12 cellular contexts compared by ENCODE assay signal in genomic region chr10:78178940-78179339, GRCh38.
DNase-seq lines count a peak whose midpoint lies in the region; ATAC-seq and TF ChIP-seq lines count a peak whose summit lies in the region.
"Had no signal": no experiment of that assay in that cellular context is flagged by ENCODE, and none has a peak within 500 bp of the region (broad histone marks: within the 10 kb centered on the region; RNA-seq: fewer than 3 reads in every experiment).

No MANE protein-coding gene starts in this region.

- H3K4me3 Mint-ChIP-seq in activated CD4-positive, alpha-beta T cell treated with anti-CD3 and anti-CD28 coated beads, Interleukin-2, amount 10 ng/mL, durations not matched to agents 24 days and 14 days, result no peak overlapping the region
- H3K4me3 Mint-ChIP-seq: natural killer cell treated with Interleukin-12 subunit alpha and Interleukin-12 subunit beta and Interleukin-15 and Interleukin-18, amount 100 ng/mL, for 72 hours had no signal

- no peaks in the 10 kb centered on the region for H3K4me1 ChIP-seq in HEK293 (ENCODE audit: control insufficient read depth, insufficient read depth, low read length)
- H3K4me1 ChIP-seq in lower lobe of right lung, result peaks cover 5% of the 10 kb centered on the region

- TF ChIP-seq CTCF in HEK293 (tag by site-specific recombination; IDR thresholded peaks at IDR 0.05) (no peak), cardiac fibroblast (IDR thresholded peaks at IDR 0.05; ENCODE audit: low read depth, low read length) (no peak), lower lobe of right lung (IDR thresholded peaks at IDR 0.05) (no peak)

- no peak overlapping the region for H3K27ac Mint-ChIP-seq in activated CD4-positive, alpha-beta T cell treated with anti-CD3 and anti-CD28 coated beads, Interleukin-2, amount 10 ng/mL, durations not matched to agents 24 days and 14 days
- H3K27ac Mint-ChIP-seq: natural killer cell treated with Interleukin-12 subunit alpha and Interleukin-12 subunit beta and Interleukin-15 and Interleukin-18, amount 100 ng/mL, for 72 hours had no signal

- peaks cover 2% of the 10 kb centered on the region for H3K27me3 Mint-ChIP-seq in activated CD4-positive, alpha-beta T cell treated with anti-CD3 and anti-CD28 coated beads, Interleukin-2, amount 10 ng/mL, durations not matched to agents 24 days and 14 days

- H3K36me3 Mint-ChIP-seq in activated CD4-positive, alpha-beta T cell treated with anti-CD3 and anti-CD28 coated beads, Interleukin-2, amount 10 ng/mL, durations not matched to agents 24 days and 14 days (ENCODE audit: low read depth), result no peaks in the 10 kb centered on the region
- H3K36me3 Mint-ChIP-seq: natural killer cell treated with Interleukin-12 subunit alpha and Interleukin-12 subunit beta and Interleukin-15 and Interleukin-18, amount 100 ng/mL, for 72 hours had no signal

- H3K9me3 Mint-ChIP-seq in activated CD4-positive, alpha-beta T cell treated with anti-CD3 and anti-CD28 coated beads, Interleukin-2, amount 10 ng/mL, durations not matched to agents 24 days and 14 days, result no peaks in the 10 kb centered on the region
- H3K9me3 Mint-ChIP-seq: natural killer cell treated with Interleukin-12 subunit alpha and Interleukin-12 subunit beta and Interleukin-15 and Interleukin-18, amount 100 ng/mL, for 72 hours had no signal

- H3K27ac ChIP-seq in HEK293 (ENCODE audit: extremely low read depth, low read depth, low read length) (no peak overlapping the region), lower lobe of right lung (no peak overlapping the region)

- no peaks in the 10 kb centered on the region for H3K9me3 ChIP-seq in HEK293 (ENCODE audit: control insufficient read depth, insufficient read depth, low read depth, low read length)
- no peaks in the 10 kb centered on the region for H3K9me3 ChIP-seq in lower lobe of right lung

- H3K4me1 Mint-ChIP-seq in activated CD4-positive, alpha-beta T cell treated with anti-CD3 and anti-CD28 coated beads, Interleukin-2, amount 10 ng/mL, durations not matched to agents 24 days and 14 days, result peaks cover 2% of the 10 kb centered on the region

- peak; percentile 64 for DNase-seq in AG08396 (ENCODE audit: low spot score)
- peak; percentile 28 to 50 for DNase-seq in cardiac fibroblast (ENCODE audit: low read depth in 2 of 2)
- DNase-seq in lower lobe of right lung, result peak; percentile 73
- DNase-seq in NCI-H1105 treated with DMSO at 0.1 percent for 48 hours (lab: John Stamatoyannopoulos, UW), result no peak
- no peak for DNase-seq in activated CD4-positive, alpha-beta T cell treated with anti-CD3 and anti-CD28 coated beads, Interleukin-2, amount 10 ng/mL, durations not matched to agents 24 days and 14 days
- no peak for DNase-seq in HK-2 (ENCODE audit: unreplicated experiment)
- DNase-seq: activated T-cell treated with anti-CD3 and anti-CD28 coated beads for 4 hours, HCEC 1CT, RPMI8226 had no signal

- H3K27me3 ChIP-seq in lower lobe of right lung (ENCODE audit: low read depth), result no peaks in the 10 kb centered on the region

- H3K4me3 ChIP-seq in HEK293 (ENCODE audit: low read depth, low read length) (no peak overlapping the region), cardiac fibroblast (replicated peaks in 1 of 2; ENCODE audit: low read depth in 2 of 2, low read length in 2 of 2) (no peak overlapping the region), lower lobe of right lung (no peak overlapping the region)

- CTCF ChIA-PET in HEK293 (lab: Yijun Ruan, JAX), result interaction anchor here (0.6 to 0.7 kb wide), 2 partner anchors 84 to 1079 kb away, joined by 4 to 6 read pairs; no protein-coding TSS in a partner anchor

- POLR2A ChIA-PET in HEK293 (lab: Yijun Ruan, JAX), result no interaction called here

- intact Hi-C loops in lower lobe of right lung (cut with DNase I), result no loop called here
- intact Hi-C loops in activated CD4-positive, alpha-beta T cell treated with anti-CD3 and anti-CD28 coated beads, Interleukin-2, amount 10 ng/mL, durations not matched to agents 24 days and 14 days (cut with micrococcal nuclease), result no loop called here

- ATAC-seq in lower lobe of right lung (peak; percentile 85 to 86), HG03571 (IDR thresholded peaks at IDR 0.05; ENCODE audit: unreplicated experiment) (no peak)
- ATAC-seq: natural killer cell treated with Interleukin-12 subunit alpha and Interleukin-12 subunit beta and Interleukin-15 and Interleukin-18, amount 100 ng/mL, for 72 hours had no signal

- H3K36me3 ChIP-seq in HEK293 (ENCODE audit: control insufficient read depth in 2 of 2, insufficient read depth in 1 of 2, low read length in 2 of 2) (no peaks in the 10 kb centered on the region), lower lobe of right lung (no peaks in the 10 kb centered on the region)

TF ChIP-seq in HEK293, 187 proteins besides CTCF, POLR2A, EP300 and RAD21:
- TF ChIP-seq WT1 (tag by site-specific recombination; IDR thresholded peaks at IDR 0.05) (peak; percentile 82), KLF9 (tag by site-specific recombination; IDR thresholded peaks at IDR 0.05; ENCODE audit: low read depth) (0 out of 2 replicates have a peak, but pooled peaks have one; percentile 41), AEBP2 (tag by site-specific recombination; IDR thresholded peaks at IDR 0.05; ENCODE audit: borderline replicate concordance) (no peak), ZSCAN30 (tag by site-specific recombination; IDR thresholded peaks at IDR 0.05) (no peak), ZNF48 (tag by site-specific recombination; IDR thresholded peaks at IDR 0.05) (no peak), ZNF311 (tag by site-specific recombination; IDR thresholded peaks at IDR 0.05; ENCODE audit: borderline replicate concordance) (no peak), ZNF639 (tag by site-specific recombination; IDR thresholded peaks at IDR 0.05) (no peak), ZNF121 (tag by site-specific recombination; IDR thresholded peaks at IDR 0.05) (no peak), ZNF214 (tag by site-specific recombination; IDR thresholded peaks at IDR 0.05; ENCODE audit: borderline replicate concordance) (no peak)

Comparison
In these comparisons a context has a peak if more than half of its experiments do, and no peak if none do; other contexts are left out.
1. DNase-seq: peak in AG08396 (single experiment), cardiac fibroblast (2 of 2) and lower lobe of right lung (single experiment); none in NCI-H1105 treated with DMSO at 0.1 percent for 48 hours (single experiment), activated CD4-positive, alpha-beta T cell treated with anti-CD3 and anti-CD28 coated beads, Interleukin-2, amount 10 ng/mL, durations not matched to agents 24 days and 14 days (single experiment) and HK-2 (single experiment).